In genomic region chr9:137423810-137424291, GRCh38 we compare ENCODE assay signal across 8 cellular contexts. TPM values are rescaled to one million over a fixed set of nuclear protein-coding genes. Genes with fewer than 3 reads are reported as not detected.
DNase-seq lines count a peak whose midpoint lies in the region; ATAC-seq, FAIRE-seq and TF ChIP-seq lines count a peak whose summit lies in the region.

No MANE protein-coding gene starts in this region.

- DNase-seq in A549 (ENCODE audit: low read depth in 1 of 2, low spot score in 1 of 2): no peak
- peak; percentile 78 for DNase-seq in cardiac septum (ENCODE audit: low spot score)
- no peak for DNase-seq in gastrocnemius medialis
- no peak for DNase-seq in NCI-H128 (lab: John Stamatoyannopoulos, UW; ENCODE audit: unreplicated experiment)
- DNase-seq in occipital lobe (lab: John Stamatoyannopoulos, UW): no peak
- no peak for DNase-seq in NCI-H1417 treated with DMSO at 0.1 percent for 48 hours (lab: John Stamatoyannopoulos, UW)

- no peaks in the 10 kb centered on the region for H3K27me3 ChIP-seq in gastrocnemius medialis

- peak overlapping the region; percentile 90 for H3K4me2 ChIP-seq in A549

- no peak for TF ChIP-seq RAD21 in A549 (conservative IDR thresholded peaks at IDR 0.05 in 1 of 2, IDR thresholded peaks at IDR 0.05 in 1 of 2)

- H3K36me3 ChIP-seq in gastrocnemius medialis: no peaks in the 10 kb centered on the region

- H3K4me3 ChIP-seq in A549 (peak overlapping the region; percentile 94), gastrocnemius medialis (peak overlapping the region; percentile 69 to 91 (median 82))

- ATAC-seq in A549: peak; percentile 54 to 58
- ATAC-seq in GM21360 (IDR thresholded peaks at IDR 0.05; ENCODE audit: unreplicated experiment): peak; percentile 6
- peak; percentile 15; the same call in 2 of the 3 replicates for ATAC-seq in SK-N-SH treated with all-trans-retinoic acid at 6 μM for 48 hours
- ATAC-seq in gastrocnemius medialis: peak; percentile 21 to 32

- intact Hi-C loops in cardiac septum (cut with DNase I): no loop called here
- intact Hi-C loops in gastrocnemius medialis (cut with DNase I; ENCODE audit: low total_unique reads): loop anchor here (1.0 to 10.0 kb wide), 4 partner anchors 21 to 939 kb away; partner anchors contain the start of genes MRPL41, NSMF and SEC16A

- POLR2A ChIA-PET in A549 (lab: Yijun Ruan, JAX): interaction anchor here (1.6 to 1.7 kb wide), 2 partner anchors 19 to 35 kb away, joined by 5 to 7 read pairs; partner anchors contain the start of gene NSMF

- no peak for FAIRE-seq in A549 (lab: Jason Lieb, UNC)

- H3K27ac ChIP-seq in A549 (peak overlapping the region; percentile 86 to 94), gastrocnemius medialis (peak overlapping the region; percentile 48 to 75 (median 58))

- TF ChIP-seq EP300 in A549 (IDR thresholded peaks at IDR 0.05): no peak

- no peaks in the 10 kb centered on the region for H3K9me3 ChIP-seq in A549
- H3K9me3 ChIP-seq in gastrocnemius medialis: no peaks in the 10 kb centered on the region

- TF ChIP-seq CTCF in A549 (IDR thresholded peaks at IDR 0.05) (no peak), gastrocnemius medialis (IDR thresholded peaks at IDR 0.05 in 4 of 5, conservative IDR thresholded peaks at IDR 0.05 in 1 of 5) (no peak)

- peaks cover 15% of the 10 kb centered on the region; the same call in 2 of the 3 replicates for H3K4me1 ChIP-seq in A549
- H3K4me1 ChIP-seq in gastrocnemius medialis: peaks cover 14 to 29% of the 10 kb centered on the region in 2 donors

- in situ Hi-C loops in gastrocnemius medialis (cut with MboI; ENCODE audit: low sequenced_read_pairs in 4 of 4): loop anchor here in 3 of 4 donors (25.0 kb wide), 1 partner anchor 137 kb away; the partner anchor contains the start of gene TOR4A (in 3 of the 3)

- no peak for TF ChIP-seq POLR2A in A549 (IDR thresholded peaks at IDR 0.05; ENCODE audit: low read length)
- TF ChIP-seq POLR2A in gastrocnemius medialis (IDR thresholded peaks at IDR 0.05): no peak

- WGBS in A549 (ENCODE audit: missing lambda C conversion rate): 10% methylated on average over 18 of the region's 39 CpGs

- CTCF ChIA-PET in A549 (lab: Yijun Ruan, JAX): interaction anchor here (0.6 to 3.8 kb wide), 21 partner anchors 11 to 137 kb away, joined by 3 to 86 read pairs (median 5); partner anchors contain the start of genes ENTPD8 and NRARP

TF ChIP-seq in A549, 52 proteins besides CTCF, POLR2A, EP300 and RAD21:
- TF ChIP-seq MAX (IDR thresholded peaks at IDR 0.05): peak; percentile 31; the same call in 1 of the 2 replicates
- no peak for TF ChIP-seq MAZ (IDR thresholded peaks at IDR 0.05; ENCODE audit: borderline replicate concordance, low read depth, low read length)
- no peak for TF ChIP-seq FOSL2 (IDR thresholded peaks at IDR 0.05)
- TF ChIP-seq FOSL2 (CRISPR knock-in tag; IDR thresholded peaks at IDR 0.05): peak; percentile 77
- no peak for TF ChIP-seq JUNB (IDR thresholded peaks at IDR 0.05)
TF ChIP-seq in A549: peak in this region for 2.

TF ChIP-seq in SK-N-SH treated with all-trans-retinoic acid at 6 μM for 48 hours, 23 proteins besides CTCF, POLR2A, EP300 and RAD21:
- no peak for TF ChIP-seq BACH2 (CRISPR knock-in tag; IDR thresholded peaks at IDR 0.05; ENCODE audit: borderline replicate concordance)
- TF ChIP-seq ARNTL (CRISPR knock-in tag; IDR thresholded peaks at IDR 0.05; ENCODE audit: borderline replicate concordance, low read depth): no peak
- no peak for TF ChIP-seq CREB5 (CRISPR knock-in tag; IDR thresholded peaks at IDR 0.05; ENCODE audit: low read depth)
- no peak for TF ChIP-seq RARB (CRISPR knock-in tag; IDR thresholded peaks at IDR 0.05)
- TF ChIP-seq GLIS3 (CRISPR knock-in tag; IDR thresholded peaks at IDR 0.05): no peak
- no peak for TF ChIP-seq CSRNP3 (CRISPR knock-in tag; IDR thresholded peaks at IDR 0.05)
- no peak for TF ChIP-seq ZFP30 (CRISPR knock-in tag; IDR thresholded peaks at IDR 0.05)
- TF ChIP-seq TSHZ2 (CRISPR knock-in tag; IDR thresholded peaks at IDR 0.05): no peak
- no peak for TF ChIP-seq PPARA (CRISPR knock-in tag; IDR thresholded peaks at IDR 0.05; ENCODE audit: borderline replicate concordance)

RNA-seq across cellular contexts. Expression of gene NOXA1, which starts 0.7 kb away (rescaled TPM):
- polyA plus RNA-seq in A549 (2011; rRNA removed) (0.44 and 0.58 TPM in 2 replicates), A549 (2017; fragmentation: RNase III; extraction: RNeasy Plus Mini Kit Qiagen cat#74134 plus additional on column Dnase treatment) (1.1 to 1.9 TPM (median 1.5 TPM) in 3 replicates)
- 0.63 and 1.1 TPM in 2 replicates for polyA plus RNA-seq in A549 (2012; cell fraction: cytosol; rRNA removed)
- polyA plus RNA-seq in A549 (2012; cell fraction: nucleus; rRNA removed): 3.9 and 6.1 TPM in 2 replicates
- polyA minus RNA-seq in A549 (2011; rRNA and poly(A)+ RNA removed): 0.19 and 0.33 TPM in 2 replicates
- total RNA-seq in cardiac septum (3.3 TPM), gastrocnemius medialis (1 to 10 TPM in 3 of 4 donors, under 1 TPM in 1; 0.41 to 2.5 (median 1.8) TPM), occipital lobe (2.0 TPM)

RNA-seq across cellular contexts. Expression of gene EXD3, which starts 0.9 kb away (rescaled TPM):
- polyA plus RNA-seq in A549 (2011; rRNA removed) (3.3 and 3.4 TPM in 2 replicates), A549 (2017; fragmentation: RNase III; extraction: RNeasy Plus Mini Kit Qiagen cat#74134 plus additional on column Dnase treatment) (4.0 to 5.4 TPM (median 4.5 TPM) in 3 replicates)
- polyA plus RNA-seq in A549 (2012; cell fraction: cytosol; rRNA removed): 2.3 and 4.1 TPM in 2 replicates
- polyA plus RNA-seq in A549 (2012; cell fraction: nucleus; rRNA removed): 11.3 and 14.6 TPM in 2 replicates
- 2.5 and 3.5 TPM in 2 replicates for polyA minus RNA-seq in A549 (2011; rRNA and poly(A)+ RNA removed)
- total RNA-seq in cardiac septum (11.3 TPM), gastrocnemius medialis (10 to 100 TPM in 1 of 4 donors, 1 to 10 TPM in 3; 4.8 to 12.5 (median 6.4) TPM), occipital lobe (14.2 TPM)

RNA-seq across cellular contexts. Expression of gene ENTPD8, which starts 17.3 kb away (rescaled TPM):
- 0.18 and 0.22 TPM in 2 replicates for polyA plus RNA-seq in A549 (2011; rRNA removed)
- polyA plus RNA-seq in A549 (2012; cell fraction: cytosol; rRNA removed): 0.22 and 0.29 TPM in 2 replicates
- polyA plus RNA-seq in A549 (2012; cell fraction: nucleus; rRNA removed): 3.6 TPM in 2 replicates
- polyA plus RNA-seq in A549 (2017; fragmentation: RNase III; extraction: RNeasy Plus Mini Kit Qiagen cat#74134 plus additional on column Dnase treatment): 0.21 to 0.41 TPM (median 0.36 TPM) in 3 replicates
- polyA minus RNA-seq in A549 (2011; rRNA and poly(A)+ RNA removed): 0.08 TPM in 1 of 2 replicates, not detected in the other
- total RNA-seq in cardiac septum: not detected
- under 1 TPM in 1 of 4 donors, not detected in 3; 0.23 TPM for total RNA-seq in gastrocnemius medialis
- 0.16 TPM for total RNA-seq in occipital lobe

RNA-seq across cellular contexts. Expression of gene NSMF, which starts 35.3 kb away (rescaled TPM):
- 16.0 and 20.0 TPM in 2 replicates for polyA plus RNA-seq in A549 (2011; rRNA removed)
- 33.6 and 46.9 TPM in 2 replicates for polyA plus RNA-seq in A549 (2012; cell fraction: cytosol; rRNA removed)
- 116 and 143 TPM in 2 replicates for polyA plus RNA-seq in A549 (2012; cell fraction: nucleus; rRNA removed)
- polyA plus RNA-seq in A549 (2017; fragmentation: RNase III; extraction: RNeasy Plus Mini Kit Qiagen cat#74134 plus additional on column Dnase treatment): 29.2 to 35.0 TPM (median 33.0 TPM) in 3 replicates
- polyA minus RNA-seq in A549 (2011; rRNA and poly(A)+ RNA removed): 21.3 and 25.0 TPM in 2 replicates
- total RNA-seq in cardiac septum: 12.2 TPM
- 1 to 10 TPM; 4.4 to 8.4 (median 7.1) TPM for total RNA-seq in gastrocnemius medialis
- total RNA-seq in occipital lobe: 35.7 TPM

Comparison
In these comparisons a context has a peak if more than half of its experiments do, and no peak if none do; other contexts are left out.
1. ATAC-seq: peak in every context shown above with its lines; median percentile 56 in A549; 26 in gastrocnemius medialis; 15 in SK-N-SH treated with all-trans-retinoic acid at 6 μM for 48 hours; 6 in GM21360.